In the genomic region with DNA sequence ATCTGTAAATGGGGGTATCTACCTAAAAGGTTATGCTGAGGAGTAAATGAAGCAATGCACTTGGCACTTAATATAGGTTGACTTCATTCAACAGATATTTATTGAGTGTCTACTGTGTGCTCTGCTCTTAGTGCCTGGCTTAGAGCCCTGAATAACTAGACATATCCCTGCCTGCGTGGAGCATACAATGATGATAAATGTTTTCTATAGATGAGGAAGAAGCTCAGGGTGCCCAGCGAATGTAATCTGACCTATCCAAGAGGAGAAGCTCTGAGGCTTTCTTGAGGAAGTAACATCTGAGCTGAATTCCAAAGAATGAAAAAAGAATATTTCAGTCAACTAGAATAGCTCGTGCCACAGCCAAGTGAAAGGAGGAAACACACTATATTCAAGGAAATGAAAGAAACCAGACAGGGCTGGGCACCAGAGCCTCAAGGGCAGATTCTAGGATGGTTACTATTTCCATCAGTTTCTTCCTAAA, we compare ENCODE assay signal across 12 cellular contexts. TPM values are rescaled to one million over a fixed set of nuclear protein-coding genes. Genes with fewer than 3 reads are reported as not detected.
A peak's percentile ranks its signal among the peaks of the same experiment; 100 is the strongest.
DNase-seq lines count a peak whose midpoint lies in the region; ATAC-seq and TF ChIP-seq lines count a peak whose summit lies in the region.
"Had no signal": no experiment of that assay in that cellular context is flagged by ENCODE, and none has a peak within 500 bp of the region (broad histone marks: within the 10 kb centered on the region; RNA-seq: fewer than 3 reads in every experiment).

No MANE protein-coding gene starts in this region.

- H4K8ac ChIP-seq in mesendoderm (ENCODE audit: low read depth, low read length), result no peak overlapping the region

- H3K23ac ChIP-seq in mesendoderm (ENCODE audit: low read length), result no peak overlapping the region

- intact Hi-C loops in testis (cut with DNase I; ENCODE audit: low total_unique reads), result loop anchor here (10.0 kb wide), 1 partner anchor 50 kb away; no protein-coding TSS in a partner anchor

- H3K9ac ChIP-seq in MM.1S (ENCODE audit: low read length) (no peak overlapping the region), mesendoderm (ENCODE audit: low read length) (no peak overlapping the region)

- H2AK5ac ChIP-seq in mesendoderm (ENCODE audit: low read length), result no peak overlapping the region

- H3K36me3 ChIP-seq in MM.1S (replicated peaks; ENCODE audit: insufficient read depth, low read length), result peaks cover 9% of the 10 kb centered on the region; the same call in 1 of the 2 replicates
- peaks cover 0 to 2% of the 10 kb centered on the region in 2 donors for H3K36me3 ChIP-seq in lung (ENCODE audit: control insufficient read depth in 2 of 2, insufficient read depth in 2 of 2, low read length in 2 of 2)
- peaks cover 3% of the 10 kb centered on the region for H3K36me3 ChIP-seq in testis (ENCODE audit: low read depth, missing control alignments)
- H3K36me3 ChIP-seq in mesendoderm (ENCODE audit: control insufficient read depth, insufficient read depth, low read length), result no peaks in the 10 kb centered on the region

- TF ChIP-seq POLR2A in testis (IDR thresholded peaks at IDR 0.05), result no peak

- no peak overlapping the region for H2AFZ ChIP-seq in MM.1S (ENCODE audit: low read length)

- H3K4me3 ChIP-seq in MM.1S (ENCODE audit: low read length) (no peak overlapping the region), choroid plexus epithelial cell (ENCODE audit: low read depth, low read length) (no peak overlapping the region), lung (no peak overlapping the region), testis (no peak overlapping the region), mesendoderm (ENCODE audit: low read length) (no peak overlapping the region)

- no peak overlapping the region for H3K18ac ChIP-seq in mesendoderm (ENCODE audit: low read length)

- H4K20me1 ChIP-seq in MM.1S (ENCODE audit: insufficient read depth, low read length), result peaks cover 5% of the 10 kb centered on the region; the same call in 1 of the 2 replicates

- no peaks in the 10 kb centered on the region for H3K27me3 Mint-ChIP-seq in activated CD4-positive, alpha-beta T cell treated with anti-CD3 and anti-CD28 coated beads, Interleukin-2, amount 10 ng/mL, durations not matched to agents 7 days and 5 days
- H3K27me3 Mint-ChIP-seq: activated T-helper 17 cell treated with anti-CD3 and anti-CD28 coated beads, Interleukin-2, amount 50 U/mL, for 72 hours had no signal

- H3K4me1 ChIP-seq in MM.1S (ENCODE audit: low read length) (peaks cover 7% of the 10 kb centered on the region), lung (ENCODE audit: control insufficient read depth in 2 of 2, insufficient read depth in 2 of 2, low read length in 2 of 2) (peaks cover 3 to 10% of the 10 kb centered on the region in 2 donors), testis (peaks cover 28% of the 10 kb centered on the region), mesendoderm (ENCODE audit: control insufficient read depth, low read depth, low read length) (no peaks in the 10 kb centered on the region)

- peaks cover 11% of the 10 kb centered on the region for H3K9me3 Mint-ChIP-seq in activated CD4-positive, alpha-beta T cell treated with anti-CD3 and anti-CD28 coated beads, Interleukin-2, amount 10 ng/mL, durations not matched to agents 7 days and 5 days
- H3K9me3 Mint-ChIP-seq: activated T-helper 17 cell treated with anti-CD3 and anti-CD28 coated beads, Interleukin-2, amount 50 U/mL, for 72 hours had no signal

- peak overlapping the region; percentile 1; the same call in 1 of the 2 replicates for H3K27ac ChIP-seq in MM.1S (ENCODE audit: low read length)
- H3K27ac ChIP-seq in lung (ENCODE audit: low read depth in 1 of 2, low read length in 1 of 2), result peak overlapping the region; percentile 55 to 78
- peak overlapping the region; percentile 46 to 78 for H3K27ac ChIP-seq in testis
- no peak overlapping the region for H3K27ac ChIP-seq in mesendoderm (ENCODE audit: low read depth, low read length)

- H3K4me2 ChIP-seq in MM.1S (ENCODE audit: low read depth, low read length) (no peak overlapping the region), mesendoderm (ENCODE audit: low read length) (no peak overlapping the region)

- no peaks in the 10 kb centered on the region for H3K36me3 Mint-ChIP-seq in activated CD4-positive, alpha-beta T cell treated with anti-CD3 and anti-CD28 coated beads, Interleukin-2, amount 10 ng/mL, durations not matched to agents 7 days and 5 days (ENCODE audit: low read depth)

- no peak overlapping the region for H4K5ac ChIP-seq in mesendoderm (ENCODE audit: low read length)

- H2BK5ac ChIP-seq in mesendoderm (ENCODE audit: low read length), result no peak overlapping the region

- no peaks in the 10 kb centered on the region for H3K79me1 ChIP-seq in mesendoderm (ENCODE audit: low read length)

- H3K79me2 ChIP-seq in MM.1S (ENCODE audit: low read length), result peaks cover 32% of the 10 kb centered on the region
- H3K79me2 ChIP-seq in mesendoderm (ENCODE audit: control insufficient read depth, insufficient read depth, low read length), result no peaks in the 10 kb centered on the region

- H3K4me3 Mint-ChIP-seq in activated CD4-positive, alpha-beta T cell treated with anti-CD3 and anti-CD28 coated beads, Interleukin-2, amount 10 ng/mL, durations not matched to agents 7 days and 5 days, result no peak overlapping the region
- H3K4me3 Mint-ChIP-seq: activated T-helper 17 cell treated with anti-CD3 and anti-CD28 coated beads, Interleukin-2, amount 50 U/mL, for 72 hours had no signal

- peaks cover 10% of the 10 kb centered on the region; the same call in 1 of the 2 replicates for H3F3A ChIP-seq in MM.1S (ENCODE audit: insufficient read depth, low read length)

- ATAC-seq in lung (ENCODE audit: insufficient read depth, low FRiP score), result no peak
- no peak for ATAC-seq in HG03175 (IDR thresholded peaks at IDR 0.05; ENCODE audit: unreplicated experiment)
- ATAC-seq: activated T-helper 17 cell treated with anti-CD3 and anti-CD28 coated beads, Interleukin-2, amount 50 U/mL, for 72 hours had no signal

- H2BK15ac ChIP-seq in mesendoderm (replicated peaks; ENCODE audit: low read depth), result no peak overlapping the region

- no peak overlapping the region for H3K56ac ChIP-seq in mesendoderm (ENCODE audit: low read length)

- CTCF ChIA-PET in activated CD4-positive, alpha-beta T cell treated with anti-CD3 and anti-CD28 coated beads, Interleukin-2, amount 10 ng/mL, durations not matched to agents 7 days and 5 days (lab: Charles Lee), result interaction anchor here (0.6 kb wide), 1 partner anchor 49 kb away, joined by 3 read pairs; no protein-coding TSS in a partner anchor

- no peak overlapping the region for H3K27ac Mint-ChIP-seq in activated CD4-positive, alpha-beta T cell treated with anti-CD3 and anti-CD28 coated beads, Interleukin-2, amount 10 ng/mL, durations not matched to agents 7 days and 5 days
- H3K27ac Mint-ChIP-seq: activated T-helper 17 cell treated with anti-CD3 and anti-CD28 coated beads, Interleukin-2, amount 50 U/mL, for 72 hours had no signal

- no peaks in the 10 kb centered on the region for H3K27me3 ChIP-seq in MM.1S (replicated peaks; ENCODE audit: insufficient read depth, low read length)
- H3K27me3 ChIP-seq in lung (ENCODE audit: control insufficient read depth, insufficient read depth), result no peaks in the 10 kb centered on the region
- H3K27me3 ChIP-seq in testis, result no peaks in the 10 kb centered on the region
- H3K27me3 ChIP-seq in mesendoderm (ENCODE audit: insufficient read depth, low read length, poor library complexity), result no peaks in the 10 kb centered on the region

- H3K4me1 Mint-ChIP-seq in activated CD4-positive, alpha-beta T cell treated with anti-CD3 and anti-CD28 coated beads, Interleukin-2, amount 10 ng/mL, durations not matched to agents 7 days and 5 days, result no peaks in the 10 kb centered on the region
- H3K4me1 Mint-ChIP-seq: activated T-helper 17 cell treated with anti-CD3 and anti-CD28 coated beads, Interleukin-2, amount 50 U/mL, for 72 hours had no signal

- H2BK120ac ChIP-seq in mesendoderm (ENCODE audit: low read depth, low read length), result no peak overlapping the region

- DNase-seq in MM.1S (no peak), choroid plexus epithelial cell (ENCODE audit: low read depth) (peak; percentile 26), lung (ENCODE audit: low spot score) (no peak), testis (no peak), mesendoderm (no peak), NCI-H1105 (lab: John Stamatoyannopoulos, UW) (no peak)
- DNase-seq in activated CD4-positive, alpha-beta T cell treated with anti-CD3 and anti-CD28 coated beads, Interleukin-2, amount 10 ng/mL, durations not matched to agents 7 days and 5 days, result no peak
- DNase-seq: stimulated activated CD4-positive, alpha-beta T cell treated with anti-CD3 and anti-CD28 coated beads, Interleukin-4, amount 100 ng/mL, for 4 hours had no signal

- H3K9me2 ChIP-seq in MM.1S (replicated peaks; ENCODE audit: insufficient read depth, low read length), result no peaks in the 10 kb centered on the region

- H3K9me3 ChIP-seq in MM.1S (replicated peaks; ENCODE audit: insufficient read depth, low read length), result no peaks in the 10 kb centered on the region
- H3K9me3 ChIP-seq in lung (ENCODE audit: control insufficient read depth in 2 of 2, insufficient read depth in 1 of 2, low read length in 1 of 2), result peaks cover 0 to 9% of the 10 kb centered on the region in 2 donors
- H3K9me3 ChIP-seq in testis, result no peaks in the 10 kb centered on the region

- WGBS in lung, 2 donors, result 14 to 26% methylated on average over 3 of the region's 3 CpGs
- 53 to 56% methylated on average over 3 of the region's 3 CpGs for WGBS in testis, 2 donors
- WGBS in mesendoderm (ENCODE audit: extremely low coverage, insufficient coverage, low lambda C conversion rate), result no CpG with 5 or more reads among the region's 3 CpGs

- POLR2A ChIA-PET in activated CD4-positive, alpha-beta T cell treated with anti-CD3 and anti-CD28 coated beads, Interleukin-2, amount 10 ng/mL, durations not matched to agents 7 days and 5 days (lab: Charles Lee), result no interaction called here

- TF ChIP-seq CTCF in MM.1S (IDR thresholded peaks at IDR 0.05; ENCODE audit: low read length), result no peak
- TF ChIP-seq CTCF in choroid plexus epithelial cell (conservative IDR thresholded peaks at IDR 0.05; ENCODE audit: low read depth, low read length), result no peak
- no peak for TF ChIP-seq CTCF in lung (IDR thresholded peaks at IDR 0.05; ENCODE audit: control extremely low read depth, extremely low read depth)
- TF ChIP-seq CTCF in testis (IDR thresholded peaks at IDR 0.05), result no peak

- no peak overlapping the region for H3K4ac ChIP-seq in mesendoderm (ENCODE audit: low read depth, low read length)

RNA-seq across cellular contexts. Expression of gene HIGD1C, which starts 17.9 kb away (rescaled TPM):
- total RNA-seq in lung (not detected), testis (not detected)
- polyA plus RNA-seq in lung (not detected), testis (ENCODE audit: insufficient read depth, low read depth, low replicate concordance) (3.4 TPM)
- not detected for total RNA-seq in activated CD4-positive, alpha-beta T cell treated with anti-CD3 and anti-CD28 coated beads, Interleukin-2, amount 10 ng/mL, durations not matched to agents 7 days and 5 days
- polyA plus RNA-seq in mesendoderm (2013, experiment 1 of 2), result not detected
- not detected for polyA plus RNA-seq in mesendoderm (2013, experiment 2 of 2)
- total RNA-seq: activated T-helper 17 cell treated with anti-CD3 and anti-CD28 coated beads, Interleukin-2, amount 50 U/mL, for 72 hours; glomerular endothelial cell; HT1080 had no signal
